ENCODE assay signal across 25 cellular contexts in genomic region chr5:6403416-6403815, GRCh38. TPM values are rescaled to one million over a fixed set of nuclear protein-coding genes. Genes with fewer than 3 reads are reported as not detected.
"Had no signal": no experiment of that assay in that cellular context is flagged by ENCODE, and none has a peak within 500 bp of the region (broad histone marks: within the 10 kb centered on the region; RNA-seq: fewer than 3 reads in every experiment).

No MANE protein-coding gene starts in this region.

- H3K4me3 Mint-ChIP-seq: activated CD4-positive, alpha-beta memory T cell treated with anti-CD3 and anti-CD28 coated beads, Interleukin-2, amount 10 ng/mL, durations not matched to agents 7 days and 5 days; activated CD4-positive, alpha-beta T cell treated with anti-CD3 and anti-CD28 coated beads for 36 hours; activated naive CD4-positive, alpha-beta T cell treated with anti-CD3 and anti-CD28 coated beads, Interleukin-2, amount 50 U/mL, for 24 hours; activated T-helper 1 cell treated with anti-CD3 and anti-CD28 coated beads, Interleukin-12 subunit alpha, Interleukin-12 subunit beta, Interleukin-2, Interleukin-4 antibody, amounts not matched to agents 30 ng/mL and 10 ng/mL and 1 ng/mL, durations not matched to agents 14 hours and 24 hours and 36 hours; T-cell had no signal

- ATAC-seq: T-cell had no signal

- H3K9me3 Mint-ChIP-seq: activated CD4-positive, alpha-beta memory T cell treated with anti-CD3 and anti-CD28 coated beads, Interleukin-2, amount 10 ng/mL, durations not matched to agents 7 days and 5 days; activated naive CD4-positive, alpha-beta T cell treated with anti-CD3 and anti-CD28 coated beads, Interleukin-2, amount 50 U/mL, for 24 hours; activated T-helper 1 cell treated with anti-CD3 and anti-CD28 coated beads, Interleukin-12 subunit alpha, Interleukin-12 subunit beta, Interleukin-2, Interleukin-4 antibody, amounts not matched to agents 30 ng/mL and 10 ng/mL and 1 ng/mL, durations not matched to agents 14 hours and 24 hours and 36 hours; T-cell had no signal

- H3K9me3 ChIP-seq: breast epithelium had no signal

- DNase-seq: activated CD4-positive, alpha-beta memory T cell treated with anti-CD3 and anti-CD28 coated beads, Interleukin-2, amount 10 ng/mL, durations not matched to agents 7 days and 5 days; activated CD4-positive, alpha-beta T cell treated with anti-CD3 and anti-CD28 coated beads for 36 hours; activated CD4-positive, alpha-beta T cell treated with anti-CD3 and anti-CD28 coated beads, Interleukin-2, amount 50 U/mL, for 1 hour; activated CD4-positive, CD25-positive, alpha-beta regulatory T cell; activated CD8-positive, alpha-beta memory T cell treated with anti-CD3 and anti-CD28 coated beads, Interleukin-2, amount 50 U/mL, for 4 hours; activated effector memory CD4-positive, alpha-beta T cell treated with Interleukin-2 at 50 U/mL for 16 hours; activated naive CD4-positive, alpha-beta T cell; activated T-cell treated with anti-CD3 and anti-CD28 coated beads, Interleukin-2, amount 50 U/mL, for 1 hour; aorta; central memory CD4-positive, alpha-beta T cell; NCI-H1092; NCI-H1417; NCI-H1930; NCI-H446; NCI-H524; PC-9; SHP77 treated with DMSO at 0.1 percent for 48 hours; T-cell; T1000 had no signal

- H3K36me3 Mint-ChIP-seq: activated naive CD4-positive, alpha-beta T cell treated with anti-CD3 and anti-CD28 coated beads, Interleukin-2, amount 50 U/mL, for 24 hours; T-cell had no signal

- H3K36me3 ChIP-seq: breast epithelium had no signal

- H3K4me3 ChIP-seq: breast epithelium, PC-9, SK-N-MC had no signal

- H3K27ac ChIP-seq: breast epithelium, PC-9, SK-N-MC, VCaP had no signal

- H3K4me1 ChIP-seq: breast epithelium had no signal

- H3K4me1 Mint-ChIP-seq: activated CD4-positive, alpha-beta memory T cell treated with anti-CD3 and anti-CD28 coated beads, Interleukin-2, amount 10 ng/mL, durations not matched to agents 7 days and 5 days; activated naive CD4-positive, alpha-beta T cell treated with anti-CD3 and anti-CD28 coated beads, Interleukin-2, amount 50 U/mL, for 24 hours; T-cell had no signal

- H3K27ac Mint-ChIP-seq: activated CD4-positive, alpha-beta memory T cell treated with anti-CD3 and anti-CD28 coated beads, Interleukin-2, amount 10 ng/mL, durations not matched to agents 7 days and 5 days; activated CD4-positive, alpha-beta T cell treated with anti-CD3 and anti-CD28 coated beads for 36 hours; activated naive CD4-positive, alpha-beta T cell treated with anti-CD3 and anti-CD28 coated beads, Interleukin-2, amount 50 U/mL, for 24 hours; activated T-helper 1 cell treated with anti-CD3 and anti-CD28 coated beads, Interleukin-12 subunit alpha, Interleukin-12 subunit beta, Interleukin-2, Interleukin-4 antibody, amounts not matched to agents 30 ng/mL and 10 ng/mL and 1 ng/mL, durations not matched to agents 14 hours and 24 hours and 36 hours; T-cell had no signal

RNA-seq across cellular contexts. Expression of gene UBE2QL1, which starts 45.2 kb away (rescaled TPM):
- total RNA-seq: activated CD4-positive, alpha-beta T cell treated with anti-CD3 and anti-CD28 coated beads for 36 hours; LHCN-M2; PC-9 had no signal
